ENCODE assay signal across 15 cellular contexts in genomic region chr15:67030036-67030762, GRCh38. TPM values are rescaled to one million over a fixed set of nuclear protein-coding genes. Genes with fewer than 3 reads are reported as not detected.
DNase-seq lines count a peak whose midpoint lies in the region; ATAC-seq and TF ChIP-seq lines count a peak whose summit lies in the region.
"Had no signal": no experiment of that assay in that cellular context is flagged by ENCODE, and none has a peak within 500 bp of the region (broad histone marks: within the 10 kb centered on the region; RNA-seq: fewer than 3 reads in every experiment).

No MANE protein-coding gene starts in this region.

- intact Hi-C loops in right cardiac atrium (cut with DNase I): no loop called here
- intact Hi-C loops in cardiac septum (cut with DNase I): no loop called here

- H2BK5ac ChIP-seq in trophoblast cell (ENCODE audit: low read depth, low read length, poor library complexity): no peak overlapping the region

- H3K9me3 ChIP-seq in right cardiac atrium (ENCODE audit: control insufficient read depth, low read length): no peaks in the 10 kb centered on the region
- H3K9me3 ChIP-seq in trophoblast cell (ENCODE audit: insufficient read depth, low read depth, low read length): no peaks in the 10 kb centered on the region
- H3K9me3 ChIP-seq: esophagus muscularis mucosa had no signal

- no peak overlapping the region for H3K4me3 ChIP-seq in right cardiac atrium (ENCODE audit: low read length)
- no peak overlapping the region for H3K4me3 ChIP-seq in trophoblast cell (ENCODE audit: low read depth, low read length)
- H3K4me3 ChIP-seq: esophagus muscularis mucosa had no signal

- H4K12ac ChIP-seq in trophoblast cell (ENCODE audit: low read depth, low read length): no peak overlapping the region

- 78% methylated on average over 5 of the region's 5 CpGs for WGBS in right cardiac atrium
- WGBS in trophoblast cell (ENCODE audit: extremely low coverage, insufficient coverage, insufficient read length): no CpG with 5 or more reads among the region's 5 CpGs

- no peak overlapping the region for H3K4ac ChIP-seq in trophoblast cell (ENCODE audit: low read depth, low read length)

- H3K4me2 ChIP-seq in trophoblast cell (ENCODE audit: low read length): no peak overlapping the region

- no peak for ATAC-seq in right cardiac atrium
- ATAC-seq in stimulated activated memory B cell treated with anti-CD40 and anti-IgM and Interleukin-4, amounts not matched to agents 10 μg/mL and 1 μg/mL and 100 μg/mL, for 72 hours: no peak

- H2AK5ac ChIP-seq in trophoblast cell (ENCODE audit: low read length): no peak overlapping the region

- H3K18ac ChIP-seq in trophoblast cell (ENCODE audit: low read length): no peak overlapping the region

- H3K23ac ChIP-seq in trophoblast cell (ENCODE audit: low read length): no peak overlapping the region

- no peak overlapping the region for H3K4me3 Mint-ChIP-seq in stimulated activated memory B cell treated with anti-CD40 and anti-IgM and Interleukin-4, amounts not matched to agents 10 μg/mL and 1 μg/mL and 100 μg/mL, for 72 hours
- no peak overlapping the region for H3K4me3 Mint-ChIP-seq in HFFc6
- H3K4me3 Mint-ChIP-seq: stimulated activated naive CD8-positive, alpha-beta T cell treated with anti-CD3 and anti-CD28 coated beads, Interleukin-15, Interleukin-2, amounts not matched to agents 100 ng/mL and 50 ng/mL, for 24 hours had no signal

- H2BK120ac ChIP-seq in trophoblast cell (ENCODE audit: insufficient read depth, low read length, poor library complexity): no peak overlapping the region

- no peak overlapping the region for H3K14ac ChIP-seq in trophoblast cell (ENCODE audit: low read length)

- H3K27me3 Mint-ChIP-seq in stimulated activated memory B cell treated with anti-CD40 and anti-IgM and Interleukin-4, amounts not matched to agents 10 μg/mL and 1 μg/mL and 100 μg/mL, for 72 hours: no peaks in the 10 kb centered on the region
- peaks cover 5% of the 10 kb centered on the region for H3K27me3 Mint-ChIP-seq in HFFc6 (ENCODE audit: insufficient read depth)
- H3K27me3 Mint-ChIP-seq: stimulated activated naive CD8-positive, alpha-beta T cell treated with anti-CD3 and anti-CD28 coated beads, Interleukin-15, Interleukin-2, amounts not matched to agents 100 ng/mL and 50 ng/mL, for 24 hours had no signal

- no peak for TF ChIP-seq CTCF in HFFc6 (IDR thresholded peaks at IDR 0.05)

- H3K36me3 Mint-ChIP-seq in stimulated activated memory B cell treated with anti-CD40 and anti-IgM and Interleukin-4, amounts not matched to agents 10 μg/mL and 1 μg/mL and 100 μg/mL, for 72 hours: no peaks in the 10 kb centered on the region
- no peaks in the 10 kb centered on the region for H3K36me3 Mint-ChIP-seq in HFFc6 (ENCODE audit: low read depth)

- H3K4me1 Mint-ChIP-seq in stimulated activated memory B cell treated with anti-CD40 and anti-IgM and Interleukin-4, amounts not matched to agents 10 μg/mL and 1 μg/mL and 100 μg/mL, for 72 hours: peaks cover 17% of the 10 kb centered on the region
- H3K4me1 Mint-ChIP-seq in HFFc6 (ENCODE audit: low read depth): peaks cover 43% of the 10 kb centered on the region

- H3K27me3 ChIP-seq in right cardiac atrium (ENCODE audit: control insufficient read depth, insufficient read depth) (no peaks in the 10 kb centered on the region), trophoblast cell (ENCODE audit: insufficient read depth, low read length) (peaks cover 3% of the 10 kb centered on the region)
- H3K27me3 ChIP-seq: esophagus muscularis mucosa had no signal

- peaks cover 15% of the 10 kb centered on the region for H3K4me1 ChIP-seq in right cardiac atrium (ENCODE audit: control insufficient read depth, insufficient read depth, low read length)
- H3K4me1 ChIP-seq in trophoblast cell (ENCODE audit: control insufficient read depth in 1 of 2, insufficient read depth in 2 of 2, low read length in 2 of 2): peaks cover 17 to 18% of the 10 kb centered on the region in 2 experiments

- DNase-seq in right cardiac atrium: no peak
- DNase-seq in cardiac septum (ENCODE audit: low spot score): no peak
- peak; percentile 87 for DNase-seq in NCI-H345 (lab: John Stamatoyannopoulos, UW)
- peak; percentile 98 for DNase-seq in iPS DF 19.7 (ENCODE audit: low read depth, low spot score)
- no peak for DNase-seq in HFFc6
- no peak for DNase-seq in SKM-1 treated with dmso at 0.1 percent for 144 hours (lab: John Stamatoyannopoulos, UW; ENCODE audit: unreplicated experiment)
- DNase-seq in trophoblast cell: no peak
- DNase-seq: activated naive CD4-positive, alpha-beta T cell treated with Interleukin-2 at 50 U/mL for 16 hours; central memory CD4-positive, alpha-beta T cell; GOT3; NCI-H446; SHP77 treated with DMSO at 0.1 percent for 48 hours had no signal

- peaks cover 7% of the 10 kb centered on the region for H3K79me1 ChIP-seq in trophoblast cell (ENCODE audit: low read length)

- H3K36me3 ChIP-seq in trophoblast cell (ENCODE audit: control insufficient read depth in 1 of 2, insufficient read depth in 2 of 2, low read length in 2 of 2): no peaks in the 10 kb centered on the region
- H3K36me3 ChIP-seq: esophagus muscularis mucosa had no signal

- H3K9me3 Mint-ChIP-seq in stimulated activated memory B cell treated with anti-CD40 and anti-IgM and Interleukin-4, amounts not matched to agents 10 μg/mL and 1 μg/mL and 100 μg/mL, for 72 hours: no peaks in the 10 kb centered on the region
- H3K9me3 Mint-ChIP-seq in HFFc6: no peaks in the 10 kb centered on the region
- H3K9me3 Mint-ChIP-seq: stimulated activated naive CD8-positive, alpha-beta T cell treated with anti-CD3 and anti-CD28 coated beads, Interleukin-15, Interleukin-2, amounts not matched to agents 100 ng/mL and 50 ng/mL, for 24 hours had no signal

- H2AFZ ChIP-seq in trophoblast cell (ENCODE audit: insufficient read depth, low read length, poor library complexity): no peak overlapping the region

- no peak overlapping the region for H4K91ac ChIP-seq in trophoblast cell (ENCODE audit: low read depth, low read length)

- no peak overlapping the region for H4K8ac ChIP-seq in trophoblast cell (ENCODE audit: low read depth, low read length)

- H3K27ac ChIP-seq in right cardiac atrium (ENCODE audit: low read length): peak overlapping the region; percentile 45
- no peak overlapping the region for H3K27ac ChIP-seq in trophoblast cell (ENCODE audit: low read depth, low read length)
- H3K27ac ChIP-seq: esophagus muscularis mucosa had no signal

- H2BK12ac ChIP-seq in trophoblast cell (ENCODE audit: low read length): no peak overlapping the region

- no peaks in the 10 kb centered on the region for H3K79me2 ChIP-seq in trophoblast cell (ENCODE audit: control insufficient read depth, insufficient read depth, low read length, poor library complexity)

- H3K9ac ChIP-seq in trophoblast cell (ENCODE audit: low read length): no peak overlapping the region

- H3K27ac Mint-ChIP-seq in stimulated activated memory B cell treated with anti-CD40 and anti-IgM and Interleukin-4, amounts not matched to agents 10 μg/mL and 1 μg/mL and 100 μg/mL, for 72 hours: peak overlapping the region; percentile 8
- H3K27ac Mint-ChIP-seq in HFFc6: no peak overlapping the region
- H3K27ac Mint-ChIP-seq: stimulated activated naive CD8-positive, alpha-beta T cell treated with anti-CD3 and anti-CD28 coated beads, Interleukin-15, Interleukin-2, amounts not matched to agents 100 ng/mL and 50 ng/mL, for 24 hours had no signal

RNA-seq across cellular contexts. Expression of gene SMAD3, which starts 35.2 kb away (rescaled TPM):
- total RNA-seq in right cardiac atrium (10 to 100 TPM; 29.2 to 40.5 (median 30.5) TPM), cardiac septum (18.4 TPM)
- polyA plus RNA-seq in right cardiac atrium: 9.9 TPM
- 100 to 1,000 TPM in 4 of 6 experiments, 10 to 100 TPM in 2; 54.3 to 132 (median 118) TPM for total RNA-seq in HFFc6 (2021; fragmentation: NEBNext Ultra II Directional; extraction: Animal tissue kit (Norgen Biotek cat#: 25700))
- 49.5 and 54.4 TPM in 2 replicates for polyA plus RNA-seq in trophoblast cell (2013)

Comparison
In these comparisons a context has a peak if more than half of its experiments do, and no peak if none do; other contexts are left out.
1. DNase-seq: peak in NCI-H345 (single experiment) and iPS DF 19.7 (single experiment); none in right cardiac atrium (0 of 3), cardiac septum (single experiment), HFFc6 (single experiment), SKM-1 treated with dmso at 0.1 percent for 144 hours (single experiment) and trophoblast cell (0 of 2).